ENCODE assay signal across 19 cellular contexts in the genomic region with DNA sequence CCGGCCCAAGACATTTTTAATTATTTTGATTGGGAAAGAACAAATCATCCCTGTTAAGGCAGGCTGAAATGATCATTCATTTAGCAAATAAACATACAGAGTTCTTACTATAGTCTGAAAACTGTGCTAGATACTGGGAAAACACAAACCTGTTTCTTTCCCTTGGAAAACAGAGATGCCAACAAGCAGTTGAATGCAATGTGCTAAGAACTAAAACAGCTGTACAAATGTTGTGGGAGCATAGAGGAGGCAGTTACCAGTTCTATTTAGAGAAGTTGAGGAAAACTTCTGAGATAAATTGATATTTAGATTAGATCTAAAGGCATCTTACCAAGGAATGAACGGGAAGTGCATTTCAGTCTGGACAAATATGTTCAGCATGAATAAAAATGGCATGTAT. TPM values are rescaled to one million over a fixed set of nuclear protein-coding genes. Genes with fewer than 3 reads are reported as not detected.
DNase-seq lines count a peak whose midpoint lies in the region; ATAC-seq and TF ChIP-seq lines count a peak whose summit lies in the region.
"Had no signal": no experiment of that assay in that cellular context is flagged by ENCODE, and none has a peak within 500 bp of the region (broad histone marks: within the 10 kb centered on the region; RNA-seq: fewer than 3 reads in every experiment).

No MANE protein-coding gene starts in this region.

- no peaks in the 10 kb centered on the region for H3K9me2 ChIP-seq in GM23248 (ENCODE audit: insufficient read depth)

- ATAC-seq in HG02840 (IDR thresholded peaks at IDR 0.05; ENCODE audit: low FRiP score, unreplicated experiment) (no peak), omental fat pad (ENCODE audit: low FRiP score) (no peak)
- ATAC-seq: left colon had no signal

- no peak for DNase-seq in activated T-cell treated with anti-CD3 and anti-CD28 coated beads, Interleukin-2, amount 50 U/mL, for 24 hours
- DNase-seq in activated T-cell treated with anti-CD3 and anti-CD28 coated beads, Interleukin-2, amount 50 U/mL, for 1 hour = no peak
- no peak for DNase-seq in GM23248
- DNase-seq in effector memory CD4-positive, alpha-beta T cell = no peak
- DNase-seq in mucosa of gallbladder (ENCODE audit: low spot score) = no peak
- no peak for DNase-seq in omental fat pad (ENCODE audit: low spot score)
- DNase-seq: activated CD4-positive, CD25-positive, alpha-beta regulatory T cell treated with anti-CD3 and anti-CD28 coated beads, Interleukin-2, amount 50 U/mL, for 72 hours; left colon; NCI-H774; retina; upper lobe of left lung had no signal

- WGBS in GM23248 (ENCODE audit: low coverage in 1 of 2, low lambda C conversion rate in 2 of 2, missing lambda C conversion rate in 2 of 2), 2 experiments = 53 to 66% methylated on average over 2 of the region's 2 CpGs

- no peak overlapping the region for H3K4me3 Mint-ChIP-seq in activated T-cell treated with anti-CD3 and anti-CD28 coated beads, Interleukin-2, amount 50 U/mL, for 24 hours

- H3K79me2 ChIP-seq in GM23248 (ENCODE audit: insufficient read depth) (peaks cover 27% of the 10 kb centered on the region), parathyroid adenoma (peaks cover 14% of the 10 kb centered on the region)

- H3K36me3 Mint-ChIP-seq in activated T-cell treated with anti-CD3 and anti-CD28 coated beads, Interleukin-2, amount 50 U/mL, for 24 hours (ENCODE audit: low read depth) = peaks cover 24% of the 10 kb centered on the region

- in situ Hi-C loops in GM23248 (cut with MboI) = no loop called here

- H3K4me1 Mint-ChIP-seq in activated T-cell treated with anti-CD3 and anti-CD28 coated beads, Interleukin-2, amount 50 U/mL, for 24 hours (ENCODE audit: low read depth) = peaks cover 50% of the 10 kb centered on the region

- no peak overlapping the region for H3K4me3 ChIP-seq in GM23248
- no peak overlapping the region for H3K4me3 ChIP-seq in effector memory CD4-positive, alpha-beta T cell (ENCODE audit: insufficient read depth, low read depth, low read length, poor library complexity, severe bottlenecking)
- no peak overlapping the region for H3K4me3 ChIP-seq in parathyroid adenoma (ENCODE audit: low read depth, low read length)
- H3K4me3 ChIP-seq: dorsolateral prefrontal cortex, ovary, smooth muscle cell, upper lobe of left lung had no signal

- no peak overlapping the region for H3K9ac ChIP-seq in GM23248
- H3K9ac ChIP-seq in parathyroid adenoma = no peak overlapping the region
- H3K9ac ChIP-seq: KMS-11 had no signal

- H3K9me3 ChIP-seq in GM23248 (ENCODE audit: low read depth) = no peaks in the 10 kb centered on the region
- no peaks in the 10 kb centered on the region for H3K9me3 ChIP-seq in effector memory CD4-positive, alpha-beta T cell (ENCODE audit: control insufficient read depth, low read length)
- H3K9me3 ChIP-seq in parathyroid adenoma (ENCODE audit: control insufficient read depth, low read length) = no peaks in the 10 kb centered on the region
- H3K9me3 ChIP-seq: ovary, upper lobe of left lung had no signal

- H3K27ac ChIP-seq in GM23248 (no peak overlapping the region), parathyroid adenoma (no peak overlapping the region)
- H3K27ac ChIP-seq in effector memory CD4-positive, alpha-beta T cell (ENCODE audit: insufficient read depth, low read length, poor library complexity, severe bottlenecking) = peak overlapping the region; percentile 28
- H3K27ac ChIP-seq: KMS-11, ovary, RWPE1, upper lobe of left lung had no signal

- H3K4me1 ChIP-seq in GM23248 (ENCODE audit: insufficient read depth) (peaks cover 13% of the 10 kb centered on the region), parathyroid adenoma (peaks cover 9% of the 10 kb centered on the region)
- peaks cover 29% of the 10 kb centered on the region for H3K4me1 ChIP-seq in effector memory CD4-positive, alpha-beta T cell (ENCODE audit: control insufficient read depth, insufficient read depth, low read length, poor library complexity, severe bottlenecking)

- no peaks in the 10 kb centered on the region for H3K9me3 Mint-ChIP-seq in activated T-cell treated with anti-CD3 and anti-CD28 coated beads, Interleukin-2, amount 50 U/mL, for 24 hours
- H3K9me3 Mint-ChIP-seq: activated T-helper 2 cell treated with anti-CD3 and anti-CD28 coated beads, Interferon-gamma antibody, Interleukin-2, Interleukin-4, amounts not matched to agents 10 μg/mL and 5 μg/mL and 100 μg/mL, durations not matched to agents 14 hours and 24 hours and 36 hours had no signal

- no peaks in the 10 kb centered on the region for H3K27me3 Mint-ChIP-seq in activated T-cell treated with anti-CD3 and anti-CD28 coated beads, Interleukin-2, amount 50 U/mL, for 24 hours

- peaks cover 11% of the 10 kb centered on the region for H3F3A ChIP-seq in GM23248 (ENCODE audit: insufficient read depth)

- H4K20me1 ChIP-seq in GM23248 (ENCODE audit: insufficient read depth) = no peaks in the 10 kb centered on the region

- peak overlapping the region; percentile 95 for H3K27ac Mint-ChIP-seq in activated T-cell treated with anti-CD3 and anti-CD28 coated beads, Interleukin-2, amount 50 U/mL, for 24 hours
- H3K27ac Mint-ChIP-seq: activated T-helper 2 cell treated with anti-CD3 and anti-CD28 coated beads, Interferon-gamma antibody, Interleukin-2, Interleukin-4, amounts not matched to agents 10 μg/mL and 5 μg/mL and 100 μg/mL, durations not matched to agents 14 hours and 24 hours and 36 hours had no signal

- no peaks in the 10 kb centered on the region for H3K36me3 ChIP-seq in GM23248 (ENCODE audit: low read depth)
- H3K36me3 ChIP-seq in effector memory CD4-positive, alpha-beta T cell (ENCODE audit: control insufficient read depth, insufficient read depth, low read length) = no peaks in the 10 kb centered on the region
- no peaks in the 10 kb centered on the region for H3K36me3 ChIP-seq in parathyroid adenoma (ENCODE audit: control insufficient read depth, insufficient read depth, low read length)
- H3K36me3 ChIP-seq: ovary, upper lobe of left lung had no signal

- TF ChIP-seq CTCF in parathyroid adenoma (IDR thresholded peaks at IDR 0.05) (no peak), omental fat pad (IDR thresholded peaks at IDR 0.05) (no peak)

- H2AFZ ChIP-seq in GM23248 (peak overlapping the region; percentile 31), parathyroid adenoma (peak overlapping the region; percentile 57)

- H3K4me2 ChIP-seq in GM23248 (ENCODE audit: unreplicated experiment) = no peak overlapping the region
- no peak overlapping the region for H3K4me2 ChIP-seq in parathyroid adenoma (ENCODE audit: low read length)
- H3K4me2 ChIP-seq: KMS-11, smooth muscle cell had no signal

- H3K27me3 ChIP-seq in GM23248 (replicated peaks; ENCODE audit: insufficient read depth) (no peaks in the 10 kb centered on the region), parathyroid adenoma (ENCODE audit: control insufficient read depth, insufficient read depth, low read length) (no peaks in the 10 kb centered on the region)
- no peaks in the 10 kb centered on the region for H3K27me3 ChIP-seq in effector memory CD4-positive, alpha-beta T cell (replicated peaks; ENCODE audit: control insufficient read depth, insufficient read depth, low read length, poor library complexity, severe bottlenecking)
- H3K27me3 ChIP-seq: dorsolateral prefrontal cortex, ovary, upper lobe of left lung had no signal

RNA-seq across cellular contexts. Expression of a gene that starts 3.2 kb away (rescaled TPM):
- total RNA-seq in GM23248 (2014; rRNA removed; shearing (Covaris generic)) = 36.6 and 40.1 TPM in 2 replicates
- 28.0 and 30.2 TPM in 2 replicates for polyA plus RNA-seq in GM23248 (2016; fragmentation: Nextera tagmentation; extraction: Ambion mirVana)
- 32.9 TPM for total RNA-seq in mucosa of gallbladder
- total RNA-seq in omental fat pad = 10 to 100 TPM; 30.1 to 45.3 (median 33.1) TPM

RNA-seq across cellular contexts. Expression of a gene that starts 12.8 kb away (rescaled TPM):
- not detected in 2 replicates for total RNA-seq in GM23248 (2014; rRNA removed; shearing (Covaris generic))
- 0.24 TPM in 1 of 2 replicates, not detected in the other for polyA plus RNA-seq in GM23248 (2016; fragmentation: Nextera tagmentation; extraction: Ambion mirVana)
- 20.5 TPM for total RNA-seq in mucosa of gallbladder
- total RNA-seq in omental fat pad = 10 to 100 TPM; 15.6 to 43.0 (median 30.3) TPM

RNA-seq across cellular contexts. Expression of a gene that starts 44.5 kb away (rescaled TPM):
- total RNA-seq in GM23248 (2014; rRNA removed; shearing (Covaris generic)) = not detected in 2 replicates
- polyA plus RNA-seq in GM23248 (2016; fragmentation: Nextera tagmentation; extraction: Ambion mirVana) = 0.62 and 1.0 TPM in 2 replicates
- total RNA-seq in mucosa of gallbladder (1.6 TPM), omental fat pad (10 to 100 TPM in 1 of 4 donors, 1 to 10 TPM in 2, under 1 TPM in 1; 0.46 to 21.4 (median 4.9) TPM)

RNA-seq across cellular contexts. Expression of a gene that starts 46.4 kb away (rescaled TPM):
- total RNA-seq in GM23248 (2014; rRNA removed; shearing (Covaris generic)) = 8.2 and 11.0 TPM in 2 replicates
- polyA plus RNA-seq in GM23248 (2016; fragmentation: Nextera tagmentation; extraction: Ambion mirVana) = 10.5 and 11.6 TPM in 2 replicates
- total RNA-seq in mucosa of gallbladder (23.7 TPM), omental fat pad (10 to 100 TPM in 3 of 4 donors, 1 to 10 TPM in 1; 9.2 to 17.2 (median 13.0) TPM)

Comparison
In these comparisons a context has a peak if more than half of its experiments do, and no peak if none do; other contexts are left out.
1. RNA of a gene that starts 12.8 kb away (total RNA-seq): 15.6 to 43.0 TPM in omental fat pad and 20.5 TPM in mucosa of gallbladder (single experiment); not detected in GM23248; every median in the first group is over 10 times any median in the second.